Comparison of ENCODE assay signal across 8 cellular contexts in the genomic region with DNA sequence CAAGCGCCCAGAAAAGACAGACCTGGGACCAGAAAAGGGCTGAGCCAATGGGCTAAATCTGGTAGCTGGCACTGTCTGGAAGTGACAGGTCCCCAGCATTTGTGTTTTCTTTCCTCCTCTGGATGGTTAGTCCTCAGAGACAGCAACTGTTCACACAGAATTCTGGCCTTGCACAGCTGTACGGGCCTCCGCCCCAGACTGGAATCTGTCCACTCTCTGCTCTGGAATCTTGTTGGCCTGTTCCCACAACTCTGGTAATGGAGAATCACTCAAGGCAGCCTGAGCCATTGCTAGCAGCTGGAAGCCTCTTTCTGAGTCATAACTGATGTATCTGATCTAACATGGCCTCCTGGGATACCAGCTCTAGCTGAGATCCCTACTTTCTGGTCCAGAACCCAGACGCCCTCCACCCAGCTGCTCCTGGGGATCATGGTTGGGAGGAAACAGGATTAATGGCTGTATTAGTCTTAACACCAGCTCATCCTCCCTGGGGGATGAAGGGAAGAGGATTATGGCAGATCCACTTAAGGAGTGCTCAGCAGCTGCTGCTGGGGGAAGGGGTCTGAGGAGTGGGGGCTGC. TPM values are rescaled to one million over a fixed set of nuclear protein-coding genes. Genes with fewer than 3 reads are reported as not detected.
DNase-seq lines count a peak whose midpoint lies in the region; ATAC-seq and TF ChIP-seq lines count a peak whose summit lies in the region.

No MANE protein-coding gene starts in this region.

- H3K36me3 Mint-ChIP-seq in activated CD4-positive, alpha-beta T cell treated with anti-CD3 and anti-CD28 coated beads, Interleukin-2, amount 10 ng/mL, durations not matched to agents 24 days and 14 days (ENCODE audit: low read depth): peaks cover 37% of the 10 kb centered on the region
- peaks cover 21% of the 10 kb centered on the region for H3K36me3 Mint-ChIP-seq in activated naive CD8-positive, alpha-beta T cell treated with anti-CD3 and anti-CD28 coated beads, Interleukin-2, amount 50 U/mL, for 24 hours (ENCODE audit: low read depth)
- peaks cover 0 to 8% (median 3%) of the 10 kb centered on the region in 3 donors for H3K36me3 Mint-ChIP-seq in immature natural killer cell

- H3K4me3 ChIP-seq in tibial artery: no peak overlapping the region

- no peaks in the 10 kb centered on the region for H3K27me3 ChIP-seq in tibial artery

- no peaks in the 10 kb centered on the region for H3K9me3 Mint-ChIP-seq in activated CD4-positive, alpha-beta T cell treated with anti-CD3 and anti-CD28 coated beads, Interleukin-2, amount 10 ng/mL, durations not matched to agents 24 days and 14 days
- H3K9me3 Mint-ChIP-seq in activated naive CD8-positive, alpha-beta T cell treated with anti-CD3 and anti-CD28 coated beads, Interleukin-2, amount 50 U/mL, for 24 hours: no peaks in the 10 kb centered on the region
- no peaks in the 10 kb centered on the region for H3K9me3 Mint-ChIP-seq in immature natural killer cell

- H3K4me1 Mint-ChIP-seq in activated CD4-positive, alpha-beta T cell treated with anti-CD3 and anti-CD28 coated beads, Interleukin-2, amount 10 ng/mL, durations not matched to agents 24 days and 14 days: peaks cover 47% of the 10 kb centered on the region
- H3K4me1 Mint-ChIP-seq in activated naive CD8-positive, alpha-beta T cell treated with anti-CD3 and anti-CD28 coated beads, Interleukin-2, amount 50 U/mL, for 24 hours: peaks cover 35% of the 10 kb centered on the region
- H3K4me1 Mint-ChIP-seq in immature natural killer cell: peaks cover 68 to 69% of the 10 kb centered on the region in 2 donors

- H3K4me3 Mint-ChIP-seq in activated CD4-positive, alpha-beta T cell treated with anti-CD3 and anti-CD28 coated beads, Interleukin-2, amount 10 ng/mL, durations not matched to agents 24 days and 14 days: peak overlapping the region; percentile 82
- peak overlapping the region; percentile 29 for H3K4me3 Mint-ChIP-seq in activated naive CD8-positive, alpha-beta T cell treated with anti-CD3 and anti-CD28 coated beads, Interleukin-2, amount 50 U/mL, for 24 hours
- H3K4me3 Mint-ChIP-seq in immature natural killer cell: peak overlapping the region; percentile 83 to 87 (median 86)

- TF ChIP-seq CTCF in tibial artery (IDR thresholded peaks at IDR 0.05): no peak

- intact Hi-C loops in activated CD4-positive, alpha-beta T cell treated with anti-CD3 and anti-CD28 coated beads, Interleukin-2, amount 10 ng/mL, durations not matched to agents 24 days and 14 days (cut with micrococcal nuclease): no loop called here
- intact Hi-C loops in tibial artery (cut with DNase I; ENCODE audit: low total_unique reads): no loop called here

- H3K9me3 ChIP-seq in tibial artery: no peaks in the 10 kb centered on the region

- no peak for ATAC-seq in activated naive CD8-positive, alpha-beta T cell treated with anti-CD3 and anti-CD28 coated beads, Interleukin-2, amount 50 U/mL, for 24 hours
- ATAC-seq in GM18907 (IDR thresholded peaks at IDR 0.05; ENCODE audit: unreplicated experiment) (no peak), HG02763 (IDR thresholded peaks at IDR 0.05; ENCODE audit: unreplicated experiment) (no peak)

- H3K4me1 ChIP-seq in tibial artery: peaks cover 0 to 11% (median 10%) of the 10 kb centered on the region in 4 donors

- H3K36me3 ChIP-seq in tibial artery: peaks cover 16 to 39% (median 23%) of the 10 kb centered on the region in 3 donors

- H3K27ac ChIP-seq in tibial artery: peak overlapping the region; percentile 14 to 37

- H3K27ac Mint-ChIP-seq in activated CD4-positive, alpha-beta T cell treated with anti-CD3 and anti-CD28 coated beads, Interleukin-2, amount 10 ng/mL, durations not matched to agents 24 days and 14 days: peak overlapping the region; percentile 86
- H3K27ac Mint-ChIP-seq in activated naive CD8-positive, alpha-beta T cell treated with anti-CD3 and anti-CD28 coated beads, Interleukin-2, amount 50 U/mL, for 24 hours: no peak overlapping the region
- peak overlapping the region; percentile 79 to 96 (median 93) for H3K27ac Mint-ChIP-seq in immature natural killer cell

- no peaks in the 10 kb centered on the region for H3K27me3 Mint-ChIP-seq in activated CD4-positive, alpha-beta T cell treated with anti-CD3 and anti-CD28 coated beads, Interleukin-2, amount 10 ng/mL, durations not matched to agents 24 days and 14 days
- no peaks in the 10 kb centered on the region for H3K27me3 Mint-ChIP-seq in activated naive CD8-positive, alpha-beta T cell treated with anti-CD3 and anti-CD28 coated beads, Interleukin-2, amount 50 U/mL, for 24 hours
- H3K27me3 Mint-ChIP-seq in immature natural killer cell (ENCODE audit: low read depth in 3 of 3): peaks cover 4 to 7% (median 6%) of the 10 kb centered on the region in 3 donors

- peak; percentile 66 for DNase-seq in activated CD4-positive, alpha-beta T cell treated with anti-CD3 and anti-CD28 coated beads, Interleukin-2, amount 10 ng/mL, durations not matched to agents 24 days and 14 days
- no peak for DNase-seq in activated CD4-positive, alpha-beta T cell treated with anti-CD3 and anti-CD28 coated beads, Interleukin-2, amount 50 U/mL, for 1 hour
- no peak for DNase-seq in activated naive CD8-positive, alpha-beta T cell treated with anti-CD3 and anti-CD28 coated beads, Interleukin-2, amount 50 U/mL, for 24 hours
- DNase-seq in immature natural killer cell (no peak), tibial artery (peak in 1 of 2 donors; percentile 65), SKM-1 (lab: John Stamatoyannopoulos, UW; ENCODE audit: unreplicated experiment) (no peak)

RNA-seq across cellular contexts. Expression of a gene that starts 9.1 kb away (rescaled TPM):
- total RNA-seq in activated CD4-positive, alpha-beta T cell treated with anti-CD3 and anti-CD28 coated beads, Interleukin-2, amount 10 ng/mL, durations not matched to agents 24 days and 14 days: 15.6 and 15.9 TPM in 2 replicates
- polyA plus RNA-seq in immature natural killer cell: 10 to 100 TPM in 2 of 3 donors, 1 to 10 TPM in 1; 6.8 to 17.2 (median 10.1) TPM

RNA-seq across cellular contexts. Expression of a gene that starts 9.2 kb away (rescaled TPM):
- 21.1 and 23.3 TPM in 2 replicates for total RNA-seq in activated CD4-positive, alpha-beta T cell treated with anti-CD3 and anti-CD28 coated beads, Interleukin-2, amount 10 ng/mL, durations not matched to agents 24 days and 14 days
- polyA plus RNA-seq in immature natural killer cell: 10 to 100 TPM in 1 of 3 donors, 1 to 10 TPM in 1, under 1 TPM in 1; 0.93 to 11.5 (median 2.5) TPM

RNA-seq across cellular contexts. Expression of a gene that starts 23.8 kb away (rescaled TPM):
- 4.3 and 4.8 TPM in 2 replicates for total RNA-seq in activated CD4-positive, alpha-beta T cell treated with anti-CD3 and anti-CD28 coated beads, Interleukin-2, amount 10 ng/mL, durations not matched to agents 24 days and 14 days
- polyA plus RNA-seq in immature natural killer cell: 1 to 10 TPM in 1 of 3 donors, under 1 TPM in 2; 0.27 to 1.4 (median 0.63) TPM

RNA-seq across cellular contexts. Expression of a gene that starts 29.6 kb away (rescaled TPM):
- 56.2 and 59.1 TPM in 2 replicates for total RNA-seq in activated CD4-positive, alpha-beta T cell treated with anti-CD3 and anti-CD28 coated beads, Interleukin-2, amount 10 ng/mL, durations not matched to agents 24 days and 14 days
- 100 to 1,000 TPM; 114 to 164 (median 116) TPM for polyA plus RNA-seq in immature natural killer cell

RNA-seq across cellular contexts. Expression of a gene that starts 31.6 kb away (rescaled TPM):
- 49.1 and 54.8 TPM in 2 replicates for total RNA-seq in activated CD4-positive, alpha-beta T cell treated with anti-CD3 and anti-CD28 coated beads, Interleukin-2, amount 10 ng/mL, durations not matched to agents 24 days and 14 days
- 10 to 100 TPM; 31.3 to 46.4 (median 33.3) TPM for polyA plus RNA-seq in immature natural killer cell

Comparison
In these comparisons a context has a peak if more than half of its experiments do, and no peak if none do; other contexts are left out.
1. H3K4me3 Mint-ChIP-seq: peak in every context shown above with its lines; median percentile 86 in immature natural killer cell; 82 in activated CD4-positive, alpha-beta T cell treated with anti-CD3 and anti-CD28 coated beads, Interleukin-2, amount 10 ng/mL, durations not matched to agents 24 days and 14 days; 29 in activated naive CD8-positive, alpha-beta T cell treated with anti-CD3 and anti-CD28 coated beads, Interleukin-2, amount 50 U/mL, for 24 hours.